Comparison of ENCODE assay signal across 8 cellular contexts in genomic region chr16:53054670-53055485, GRCh38. TPM values are rescaled to one million over a fixed set of nuclear protein-coding genes. Genes with fewer than 3 reads are reported as not detected.
DNase-seq lines count a peak whose midpoint lies in the region; ATAC-seq and TF ChIP-seq lines count a peak whose summit lies in the region.

Gene CHD9 (plus strand): TSS chr16:53054991. CDS start chr16:53156090, 101,099 bp downstream.

- peak within 1 kb of the TSS; percentile 95 for H3K4me3 Mint-ChIP-seq in type B pancreatic cell

- H3K27me3 Mint-ChIP-seq in type B pancreatic cell, result no peaks in the 10 kb centered on the region

- H3K4me3 ChIP-seq in GM12875 (ENCODE audit: low read depth, low read length) (peak within 1 kb of the TSS; percentile 84), adipocyte (ENCODE audit: low read length) (peak within 1 kb of the TSS; percentile 87)

- no peaks in the 10 kb centered on the region for H3K9me3 ChIP-seq in adipocyte (ENCODE audit: control insufficient read depth, low read length)

- H3K4me1 ChIP-seq in adipocyte (ENCODE audit: control insufficient read depth, insufficient read depth, low read length), result peaks cover 44% of the 10 kb centered on the region

- no peaks in the 10 kb centered on the region for H3K9me3 Mint-ChIP-seq in type B pancreatic cell

- peak; percentile 85 for ATAC-seq in HG02763 (IDR thresholded peaks at IDR 0.05; ENCODE audit: unreplicated experiment)

- TF ChIP-seq CTCF in GM12875 (IDR thresholded peaks at IDR 0.05; ENCODE audit: borderline replicate concordance, insufficient read depth, low read depth, low read length), result peak; percentile 99
- TF ChIP-seq CTCF in type B pancreatic cell (conservative IDR thresholded peaks at IDR 0.05), result peak; percentile 100

- peak within 1 kb of the TSS; percentile 87 for H3K27ac Mint-ChIP-seq in type B pancreatic cell

- DNase-seq in NCI-H1417 treated with DMSO at 0.1 percent for 48 hours (lab: John Stamatoyannopoulos, UW) (peak; percentile 36), T follicular helper cell (ENCODE audit: low read depth) (peak; percentile 50), adipocyte (ENCODE audit: low read depth) (peak; percentile 94), cardiac septum (ENCODE audit: low spot score) (peak; percentile 93), posterior cingulate gyrus (peak; percentile 59 to 96 (median 75)), type B pancreatic cell (ENCODE audit: extremely low spot score, unreplicated experiment) (peak; percentile 88)

- peak within 1 kb of the TSS; percentile 95 for H3K9ac ChIP-seq in adipocyte (ENCODE audit: low read length)

- peaks cover 23% of the 10 kb centered on the region for H3K4me1 Mint-ChIP-seq in type B pancreatic cell (ENCODE audit: unreplicated experiment)

- H3K36me3 Mint-ChIP-seq in type B pancreatic cell, result peaks cover 9% of the 10 kb centered on the region

- intact Hi-C loops in cardiac septum (cut with DNase I) (loop anchor here (1.0 to 5.0 kb wide), 6 partner anchors 36 to 227 kb away; no protein-coding TSS in a partner anchor), posterior cingulate gyrus (cut with DNase I) (loop anchor here (1.0 to 10.0 kb wide), 6 partner anchors 37 to 380 kb away; partner anchors contain the start of gene RBL2)

- no peaks in the 10 kb centered on the region for H3K36me3 ChIP-seq in adipocyte (ENCODE audit: control insufficient read depth, insufficient read depth, low read length, severe bottlenecking)

- no peaks in the 10 kb centered on the region for H3K27me3 ChIP-seq in adipocyte (replicated peaks; ENCODE audit: control insufficient read depth, insufficient read depth, low read length)

RNA-seq across cellular contexts. Expression of gene CHD9, which starts in this region (rescaled TPM):
- total RNA-seq in cardiac septum (64.6 TPM), type B pancreatic cell (ENCODE audit: low replicate concordance) (45.8 and 68.6 TPM in 2 replicates)

Comparison
In these comparisons a context has a peak if more than half of its experiments do, and no peak if none do; other contexts are left out.
1. Peak in every context shown above with its lines: DNase-seq, ATAC-seq and H3K4me3 ChIP-seq.
2. DNase-seq: peak in every context shown above with its lines; median percentile 94 in adipocyte; 93 in cardiac septum; 88 in type B pancreatic cell; 75 in posterior cingulate gyrus; 50 in T follicular helper cell; 36 in NCI-H1417 treated with DMSO at 0.1 percent for 48 hours.